ENCODE assay signal across 14 cellular contexts in the genomic region with DNA sequence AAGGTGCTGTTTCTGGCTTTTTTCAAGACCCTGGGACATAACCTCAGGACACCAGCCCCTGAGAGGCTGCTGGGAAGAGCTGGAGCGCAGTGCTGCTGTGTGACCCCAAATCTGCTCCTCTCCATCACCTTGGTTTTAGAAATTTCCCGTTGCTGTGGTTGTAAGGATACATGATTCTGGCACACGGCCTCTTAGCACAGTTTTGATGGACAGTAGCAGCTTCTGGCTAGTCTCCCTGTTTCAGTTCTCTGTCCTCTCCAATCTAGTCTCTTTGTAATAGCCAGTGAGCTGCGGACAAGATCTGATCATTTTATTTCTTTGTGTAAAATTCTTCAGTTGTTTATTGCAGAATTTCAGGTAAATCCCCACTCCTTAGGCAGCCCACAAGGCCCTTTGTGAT.
"Had no signal": no experiment of that assay in that cellular context is flagged by ENCODE, and none has a peak within 500 bp of the region (broad histone marks: within the 10 kb centered on the region; RNA-seq: fewer than 3 reads in every experiment).

No MANE protein-coding gene starts in this region.

- H3K9me3 Mint-ChIP-seq: activated CD4-positive, alpha-beta memory T cell treated with anti-CD3 and anti-CD28 coated beads for 36 hours; activated naive CD4-positive, alpha-beta T cell treated with anti-CD3 and anti-CD28 coated beads, Interleukin-2, amount 10 ng/mL, durations not matched to agents 7 days and 5 days; activated T-helper 2 cell treated with anti-CD3 and anti-CD28 coated beads, Interferon-gamma antibody, Interleukin-2, Interleukin-4, amounts not matched to agents 10 μg/mL and 5 μg/mL and 100 μg/mL, durations not matched to agents 14 hours and 24 hours and 36 hours; memory B cell; naive B cell; stimulated activated naive CD8-positive, alpha-beta T cell treated with anti-CD3 and anti-CD28 coated beads, Interleukin-15, Interleukin-2, amounts not matched to agents 100 ng/mL and 50 ng/mL, for 24 hours; WTC11 had no signal

- H3K27ac Mint-ChIP-seq: activated CD4-positive, alpha-beta memory T cell treated with anti-CD3 and anti-CD28 coated beads for 36 hours; activated CD4-positive, alpha-beta T cell treated with anti-CD3 and anti-CD28 coated beads for 36 hours; activated CD8-positive, alpha-beta memory T cell treated with anti-CD3 and anti-CD28 coated beads, Interleukin-2, amount 10 ng/mL, durations not matched to agents 7 days and 5 days; activated naive CD4-positive, alpha-beta T cell treated with anti-CD3 and anti-CD28 coated beads, Interleukin-2, amount 10 ng/mL, durations not matched to agents 7 days and 5 days; activated T-helper 2 cell treated with anti-CD3 and anti-CD28 coated beads, Interferon-gamma antibody, Interleukin-2, Interleukin-4, amounts not matched to agents 10 μg/mL and 5 μg/mL and 100 μg/mL, durations not matched to agents 14 hours and 24 hours and 36 hours; naive B cell; stimulated activated naive CD8-positive, alpha-beta T cell treated with anti-CD3 and anti-CD28 coated beads, Interleukin-15, Interleukin-2, amounts not matched to agents 100 ng/mL and 50 ng/mL, for 24 hours; WTC11 had no signal

- H3K36me3 Mint-ChIP-seq: activated CD4-positive, alpha-beta memory T cell treated with anti-CD3 and anti-CD28 coated beads for 36 hours; activated CD8-positive, alpha-beta memory T cell treated with anti-CD3 and anti-CD28 coated beads, Interleukin-2, amount 10 ng/mL, durations not matched to agents 7 days and 5 days; activated naive CD4-positive, alpha-beta T cell treated with anti-CD3 and anti-CD28 coated beads, Interleukin-2, amount 10 ng/mL, durations not matched to agents 7 days and 5 days; memory B cell; naive B cell; WTC11 had no signal

- H3K27ac ChIP-seq: dorsolateral prefrontal cortex, right atrium auricular region had no signal

- H3K36me3 ChIP-seq: right atrium auricular region had no signal

- ATAC-seq: activated CD4-positive, alpha-beta T cell treated with anti-CD3 and anti-CD28 coated beads for 36 hours; activated CD8-positive, alpha-beta memory T cell treated with anti-CD3 and anti-CD28 coated beads, Interleukin-2, amount 10 ng/mL, durations not matched to agents 7 days and 5 days; WTC11 had no signal

- H3K9me3 ChIP-seq: right atrium auricular region, SK-N-SH had no signal

- H3K4me3 Mint-ChIP-seq: activated CD4-positive, alpha-beta memory T cell treated with anti-CD3 and anti-CD28 coated beads for 36 hours; activated CD4-positive, alpha-beta T cell treated with anti-CD3 and anti-CD28 coated beads for 36 hours; activated CD8-positive, alpha-beta memory T cell treated with anti-CD3 and anti-CD28 coated beads, Interleukin-2, amount 10 ng/mL, durations not matched to agents 7 days and 5 days; activated naive CD4-positive, alpha-beta T cell treated with anti-CD3 and anti-CD28 coated beads, Interleukin-2, amount 10 ng/mL, durations not matched to agents 7 days and 5 days; memory B cell; stimulated activated naive CD8-positive, alpha-beta T cell treated with anti-CD3 and anti-CD28 coated beads, Interleukin-15, Interleukin-2, amounts not matched to agents 100 ng/mL and 50 ng/mL, for 24 hours had no signal

- H3K27me3 ChIP-seq: right atrium auricular region had no signal

- H3K4me3 ChIP-seq: dorsolateral prefrontal cortex, right atrium auricular region had no signal

- DNase-seq: activated CD4-positive, alpha-beta memory T cell treated with anti-CD3 and anti-CD28 coated beads for 36 hours; activated CD4-positive, alpha-beta T cell treated with anti-CD3 and anti-CD28 coated beads for 36 hours; activated CD8-positive, alpha-beta memory T cell treated with anti-CD3 and anti-CD28 coated beads, Interleukin-2, amount 10 ng/mL, durations not matched to agents 7 days and 5 days; activated naive CD4-positive, alpha-beta T cell treated with anti-CD3 and anti-CD28 coated beads, Interleukin-2, amount 10 ng/mL, durations not matched to agents 7 days and 5 days; amygdala; caudate nucleus; dorsolateral prefrontal cortex; naive B cell; SK-N-SH had no signal
